In the genomic region with DNA sequence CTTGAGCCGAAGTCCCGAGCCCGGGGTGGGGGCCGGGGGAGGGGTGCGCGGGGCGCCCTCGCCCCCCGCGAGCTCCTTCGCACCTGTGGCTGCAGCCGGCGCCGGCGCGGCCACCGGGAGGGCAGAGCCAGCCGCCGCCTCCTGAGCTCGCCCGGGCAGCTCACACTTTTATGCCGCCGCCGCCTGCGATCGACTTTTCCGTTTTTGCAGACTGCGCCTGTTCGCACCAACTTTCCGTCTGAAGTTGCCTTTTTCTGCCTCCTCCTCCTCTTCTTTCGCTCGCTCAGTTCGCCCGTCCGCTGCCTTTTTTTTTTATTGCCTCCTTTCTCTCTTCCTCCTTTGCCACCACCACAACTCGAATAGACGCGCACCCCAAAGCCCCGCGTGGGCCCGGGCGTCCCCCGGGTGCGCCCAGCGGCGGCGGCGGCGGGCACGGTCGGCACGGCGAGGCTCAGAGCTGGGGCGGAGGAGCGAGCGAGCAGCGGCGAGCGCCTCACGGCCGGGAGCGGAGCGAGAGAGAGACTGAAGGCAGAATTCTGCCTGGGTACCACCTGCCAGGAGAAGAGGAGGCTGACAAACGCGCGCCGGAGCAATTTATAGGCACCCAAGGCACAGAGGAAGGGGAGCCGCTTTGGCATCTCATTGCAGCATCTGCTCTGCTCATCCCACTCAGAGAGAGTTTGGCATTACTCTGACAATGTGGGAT, we compare ENCODE assay signal across 9 cellular contexts. TPM values are rescaled to one million over a fixed set of nuclear protein-coding genes. Genes with fewer than 3 reads are reported as not detected.
A peak's percentile ranks its signal among the peaks of the same experiment; 100 is the strongest.
DNase-seq lines count a peak whose midpoint lies in the region; ATAC-seq and TF ChIP-seq lines count a peak whose summit lies in the region.
"Had no signal": no experiment of that assay in that cellular context is flagged by ENCODE, and none has a peak within 500 bp of the region (broad histone marks: within the 10 kb centered on the region; RNA-seq: fewer than 3 reads in every experiment).

A gene (minus strand): TSS at position 569 of the 706 bp plus-strand sequence. CDS start 814 bp downstream, outside the sequence.

- no peaks in the 10 kb centered on the region for H3K9me3 ChIP-seq in Peyer's patch
- no peaks in the 10 kb centered on the region for H3K9me3 ChIP-seq in duodenal mucosa (ENCODE audit: control insufficient read depth in 1 of 2, low read length in 2 of 2)
- H3K9me3 ChIP-seq in mesodermal cell (ENCODE audit: control insufficient read depth, low read length) = no peaks in the 10 kb centered on the region
- no peaks in the 10 kb centered on the region for H3K9me3 ChIP-seq in tibial artery

- no peaks in the 10 kb centered on the region for H3K36me3 ChIP-seq in Peyer's patch
- H3K36me3 ChIP-seq in duodenal mucosa (ENCODE audit: control insufficient read depth in 1 of 2, insufficient read depth in 2 of 2, low read length in 2 of 2) = no peaks in the 10 kb centered on the region
- H3K36me3 ChIP-seq in mesodermal cell (ENCODE audit: control insufficient read depth, insufficient read depth, low read length) = no peaks in the 10 kb centered on the region
- H3K36me3 ChIP-seq in tibial artery = no peaks in the 10 kb centered on the region

- no peak within 1 kb of the TSS for H3K27ac ChIP-seq in Peyer's patch
- H3K27ac ChIP-seq in duodenal mucosa (ENCODE audit: low read depth, low read length) = no peak within 1 kb of the TSS
- H3K27ac ChIP-seq in mesodermal cell (ENCODE audit: low read depth, low read length, severe bottlenecking) = no peak within 1 kb of the TSS
- H3K27ac ChIP-seq in tibial artery = no peak within 1 kb of the TSS
- H3K27ac ChIP-seq: C4-2B had no signal

- peak within 1 kb of the TSS; percentile 15 to 58 (median 48) for H3K4me3 ChIP-seq in Peyer's patch
- H3K4me3 ChIP-seq in duodenal mucosa (ENCODE audit: low read depth in 1 of 2, low read length in 2 of 2) = peak within 1 kb of the TSS; percentile 38 to 57
- peak within 1 kb of the TSS; percentile 48 for H3K4me3 ChIP-seq in mesodermal cell (ENCODE audit: extremely low read depth, insufficient read depth, low read length, poor library complexity, severe bottlenecking)
- H3K4me3 ChIP-seq in tibial artery = peak within 1 kb of the TSS; percentile 49 to 58

- H3K9ac ChIP-seq in duodenal mucosa (ENCODE audit: low read depth in 1 of 2, low read length in 2 of 2) = no peak within 1 kb of the TSS

- WGBS in mesodermal cell (ENCODE audit: insufficient coverage in 2 of 2), 2 experiments = 0 to 1% methylated on average over 47 to 54 of the region's 68 CpGs

- TF ChIP-seq POLR2A in Peyer's patch (IDR thresholded peaks at IDR 0.05) = no peak

- H3K4me1 ChIP-seq in Peyer's patch = peaks cover 0 to 24% (median 14%) of the 10 kb centered on the region in 4 donors
- peaks cover 0 to 3% of the 10 kb centered on the region in 2 donors for H3K4me1 ChIP-seq in duodenal mucosa (ENCODE audit: control insufficient read depth in 1 of 2, insufficient read depth in 2 of 2, low read length in 2 of 2)
- H3K4me1 ChIP-seq in mesodermal cell (ENCODE audit: control insufficient read depth, insufficient read depth, low read length, poor library complexity, severe bottlenecking) = no peaks in the 10 kb centered on the region
- peaks cover 0 to 27% (median 20%) of the 10 kb centered on the region in 4 donors for H3K4me1 ChIP-seq in tibial artery

- ATAC-seq in HG02642 (IDR thresholded peaks at IDR 0.05; ENCODE audit: poor library complexity, unreplicated experiment) = peak; percentile 43

- peak; percentile 21 for DNase-seq in NCI-H2171 treated with DMSO at 0.1 percent for 48 hours (lab: John Stamatoyannopoulos, UW)
- DNase-seq in NCI-H2171 (lab: John Stamatoyannopoulos, UW) = no peak
- DNase-seq in Peyer's patch = peak in 1 of 3 donors; percentile 50
- no peak for DNase-seq in tibial artery
- DNase-seq in DMS153 (lab: John Stamatoyannopoulos, UW) = no peak

- TF ChIP-seq CTCF in Peyer's patch (IDR thresholded peaks at IDR 0.05) (no peak), tibial artery (IDR thresholded peaks at IDR 0.05) (no peak)

- peaks cover 0 to 25% of the 10 kb centered on the region in 2 donors for H3K27me3 ChIP-seq in Peyer's patch
- H3K27me3 ChIP-seq in duodenal mucosa (ENCODE audit: control insufficient read depth in 1 of 2, insufficient read depth in 2 of 2, low read length in 2 of 2) = peaks cover 15 to 26% of the 10 kb centered on the region in 2 donors
- H3K27me3 ChIP-seq in tibial artery = peaks cover 0 to 39% of the 10 kb centered on the region in 2 donors

- intact Hi-C loops in tibial artery (cut with DNase I; ENCODE audit: low total_unique reads) = no loop called here

RNA-seq across cellular contexts. Expression of the gene that starts here (rescaled TPM):
- not detected for total RNA-seq in Peyer's patch
- 0.41 TPM for polyA plus RNA-seq in mesodermal cell (2013, experiment 1 of 2)
- 0.46 TPM for polyA plus RNA-seq in mesodermal cell (2013, experiment 2 of 2)
